27 cellular contexts compared by ENCODE assay signal in the genomic region with DNA sequence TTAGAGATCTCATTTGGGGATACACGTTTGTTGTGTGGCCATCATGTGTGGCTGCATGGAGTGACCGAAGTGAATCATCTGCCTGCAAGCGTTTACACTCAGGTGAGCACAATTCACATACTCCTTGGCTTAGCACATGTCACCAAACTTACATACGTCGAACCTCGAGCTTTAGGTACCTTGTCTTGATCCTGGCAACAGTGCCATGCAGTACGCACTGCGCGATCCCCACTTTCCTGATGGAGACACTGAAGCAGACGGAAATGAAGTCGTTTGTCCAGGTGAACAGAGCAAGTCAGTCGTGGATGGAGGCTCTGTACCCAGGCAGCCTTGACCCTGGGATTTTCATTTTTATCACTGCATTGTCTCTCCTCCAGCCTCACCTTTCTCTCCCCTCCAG. TPM values are rescaled to one million over a fixed set of nuclear protein-coding genes. Genes with fewer than 3 reads are reported as not detected.
DNase-seq lines count a peak whose midpoint lies in the region; ATAC-seq, FAIRE-seq and TF ChIP-seq lines count a peak whose summit lies in the region.
"Had no signal": no experiment of that assay in that cellular context is flagged by ENCODE, and none has a peak within 500 bp of the region (broad histone marks: within the 10 kb centered on the region; RNA-seq: fewer than 3 reads in every experiment).

No MANE protein-coding gene starts in this region.

- BruUV-seq in IMR-90 (replicated peaks; lab: Mats Ljungman, UMichigan): no TSS peak

- H4K91ac ChIP-seq in IMR-90 (ENCODE audit: insufficient read depth, low read depth, low read length): peak overlapping the region; percentile 44

- H3K27ac ChIP-seq in IMR-90 (ENCODE audit: insufficient read depth, low read length) (no peak overlapping the region; the same call in 1 of the 2 replicates), transverse colon (peak overlapping the region in 3 of 4 donors; percentile 50 to 69 (median 63))
- H3K27ac ChIP-seq: BLaER1 treated with 17β-estradiol and CSF1 and Interleukin-3, amounts not matched to agents 10 nM and 100 nM; HL-60; PC-9 had no signal

- H3K23ac ChIP-seq in IMR-90 (ENCODE audit: low read depth, low read length): no peak overlapping the region; the same call in 1 of the 2 replicates

- dilution Hi-C loops in IMR-90 (cut with HindIII; ENCODE audit: low sequenced_read_pairs, unreplicated experiment): no loop called here

- no peak overlapping the region for H3K56ac ChIP-seq in IMR-90 (ENCODE audit: extremely low read depth, insufficient read depth, low read length)

- no peak for TF ChIP-seq RAD21 in IMR-90 (IDR thresholded peaks at IDR 0.05; ENCODE audit: low read length)

- H3K4me3 ChIP-seq in IMR-90 (ENCODE audit: insufficient read depth, low read depth, low read length) (no peak overlapping the region), bronchial epithelial cell (ENCODE audit: low read depth, low read length) (no peak overlapping the region), transverse colon (no peak overlapping the region)
- H3K4me3 ChIP-seq: BLaER1 treated with 17β-estradiol and CSF1 and Interleukin-3, amounts not matched to agents 10 nM and 100 nM; GM23338; HAP-1; PC-9 had no signal

- H2BK20ac ChIP-seq in IMR-90 (ENCODE audit: low read depth, low read length): peak overlapping the region; percentile 43

- H3K36me3 Mint-ChIP-seq in nephron progenitor cell (ENCODE audit: low read depth): no peaks in the 10 kb centered on the region

- peak overlapping the region; percentile 70 for H3K4ac ChIP-seq in IMR-90 (ENCODE audit: low read depth, low read length)

- TF ChIP-seq POLR2A in IMR-90 (IDR thresholded peaks at IDR 0.05; ENCODE audit: low read depth, low read length): no peak
- no peak for TF ChIP-seq POLR2A in transverse colon (IDR thresholded peaks at IDR 0.05)

- H3K27ac Mint-ChIP-seq in nephron progenitor cell: peak overlapping the region; percentile 85
- H3K27ac Mint-ChIP-seq: CD4-positive, alpha-beta T cell; GM23338 had no signal

- POLR2A ChIA-PET in IMR-90 (lab: Charles Lee; ENCODE audit: unreplicated experiment): no interaction called here

- in situ Hi-C loops in IMR-90 (cut with MboI; ENCODE audit: low sequenced_read_pairs) (no loop called here), transverse colon (cut with MboI; ENCODE audit: low pct_ligation_motif_present in 1 of 4, low pct_unique_long_range_greater_than_20kb in 1 of 4, low sequenced_read_pairs in 3 of 4) (no loop called here)

- TF ChIP-seq CTCF in IMR-90 (conservative IDR thresholded peaks at IDR 0.05; ENCODE audit: low read depth, low read length) (no peak), bronchial epithelial cell (IDR thresholded peaks at IDR 0.05; ENCODE audit: insufficient read depth, low read length, severe bottlenecking) (no peak), nephron progenitor cell (IDR thresholded peaks at IDR 0.05) (no peak), transverse colon (IDR thresholded peaks at IDR 0.05) (no peak)

- H3K9me1 ChIP-seq in IMR-90 (ENCODE audit: insufficient read depth, low read length): peaks cover 43% of the 10 kb centered on the region

- H2AK5ac ChIP-seq in IMR-90 (ENCODE audit: low read depth, low read length): peak overlapping the region; percentile 95

- WGBS in IMR-90 (ENCODE audit: extremely low coverage in 2 of 2, insufficient read length in 1 of 2), 2 experiments: 100% methylated on average over 9 of the region's 12 CpGs; no CpG with 5 or more reads in 1 of the 2 experiments
- 89% methylated on average over 12 of the region's 12 CpGs; no CpG with 5 or more reads in 1 of the 2 donors for WGBS in transverse colon (ENCODE audit: low coverage in 1 of 2), 2 donors

- no peak overlapping the region for H2BK5ac ChIP-seq in IMR-90 (ENCODE audit: low read depth, low read length, poor library complexity, severe bottlenecking)

- no peak overlapping the region for H3K9ac ChIP-seq in IMR-90 (ENCODE audit: low read depth, low read length)
- H3K9ac ChIP-seq: BLaER1 treated with 17β-estradiol and CSF1 and Interleukin-3, amounts not matched to agents 10 nM and 100 nM had no signal

- H3K9me3 ChIP-seq in IMR-90 (ENCODE audit: control insufficient read depth, insufficient read depth, low read length) (no peaks in the 10 kb centered on the region), transverse colon (no peaks in the 10 kb centered on the region)
- H3K9me3 ChIP-seq: BLaER1 treated with 17β-estradiol and CSF1 and Interleukin-3, amounts not matched to agents 10 nM and 100 nM; HAP-1 had no signal

- peak overlapping the region; percentile 31; the same call in 1 of the 2 replicates for H3K14ac ChIP-seq in IMR-90 (replicated peaks; ENCODE audit: low read depth, low read length)

- H2BK120ac ChIP-seq in IMR-90 (ENCODE audit: low read depth, low read length): peak overlapping the region; percentile 79

- TF ChIP-seq EP300 in transverse colon (IDR thresholded peaks at IDR 0.05; ENCODE audit: low read depth): no peak

- FAIRE-seq in bronchial epithelial cell (lab: Jason Lieb, UNC): peak; percentile 68
- FAIRE-seq: A204.1 had no signal

- no peak overlapping the region for H3K4me2 ChIP-seq in IMR-90 (ENCODE audit: low read depth, low read length)
- H3K4me2 ChIP-seq: BLaER1 treated with 17β-estradiol and CSF1 and Interleukin-3, amounts not matched to agents 10 nM and 100 nM; GM23338; PC-9 had no signal

- H3K27me3 ChIP-seq in IMR-90 (ENCODE audit: control insufficient read depth, insufficient read depth, low read length) (no peaks in the 10 kb centered on the region), bronchial epithelial cell (ENCODE audit: control insufficient read depth, insufficient read depth, low read length) (no peaks in the 10 kb centered on the region), transverse colon (no peaks in the 10 kb centered on the region)
- H3K27me3 ChIP-seq: BLaER1 treated with 17β-estradiol and CSF1 and Interleukin-3, amounts not matched to agents 10 nM and 100 nM had no signal

- H3K27me3 Mint-ChIP-seq in nephron progenitor cell (ENCODE audit: low read depth, poor library complexity): peaks cover 7% of the 10 kb centered on the region
- H3K27me3 Mint-ChIP-seq: CD4-positive, alpha-beta T cell had no signal

- H2AFZ ChIP-seq in IMR-90 (replicated peaks; ENCODE audit: low read length, poor library complexity): no peak overlapping the region
- H2AFZ ChIP-seq: GM23338, PC-9 had no signal

- H4K8ac ChIP-seq in IMR-90 (ENCODE audit: low read depth in 2 of 2, low read length in 2 of 2): peak overlapping the region in 1 of 2 experiments; percentile 6; a peak in 2 of 4 replicates

- no peaks in the 10 kb centered on the region for H3K9me3 Mint-ChIP-seq in nephron progenitor cell
- H3K9me3 Mint-ChIP-seq: CD4-positive, alpha-beta T cell; GM23338; HFFc6 had no signal

- H3K79me1 ChIP-seq in IMR-90 (ENCODE audit: low read depth in 1 of 2, low read length in 2 of 2): peaks cover 26 to 72% of the 10 kb centered on the region in 2 experiments

- H2AK9ac ChIP-seq in IMR-90 (replicated peaks; ENCODE audit: low read depth, low read length, poor library complexity): no peak overlapping the region

- peak overlapping the region; percentile 90 for H2BK15ac ChIP-seq in IMR-90 (ENCODE audit: low read depth, low read length)

- CTCF ChIA-PET in IMR-90 (lab: Yijun Ruan, JAX): no interaction called here

- no peak overlapping the region for H4K5ac ChIP-seq in IMR-90 (ENCODE audit: low read depth, low read length)

- no peak overlapping the region; the same call in 1 of the 2 replicates for H3K18ac ChIP-seq in IMR-90 (ENCODE audit: low read depth, low read length)

- H3K4me1 ChIP-seq in IMR-90 (ENCODE audit: control insufficient read depth, insufficient read depth, low read length) (peaks cover 39% of the 10 kb centered on the region), transverse colon (peaks cover 4 to 29% (median 16%) of the 10 kb centered on the region in 4 donors)
- H3K4me1 ChIP-seq: BLaER1 treated with 17β-estradiol and CSF1 and Interleukin-3, amounts not matched to agents 10 nM and 100 nM; HAP-1 had no signal

- no peak for ATAC-seq in IMR-90 (ENCODE audit: low read depth)
- no peak for ATAC-seq in HG02759 (IDR thresholded peaks at IDR 0.05; ENCODE audit: unreplicated experiment)
- ATAC-seq in HG03175 (IDR thresholded peaks at IDR 0.05; ENCODE audit: unreplicated experiment): no peak
- ATAC-seq: GM23338 had no signal

- DNase-seq in IMR-90: no peak
- no peak for DNase-seq in bronchial epithelial cell (ENCODE audit: low read depth)
- no peak for DNase-seq in nephron progenitor cell
- DNase-seq in transverse colon: no peak
- no peak for DNase-seq in D341Med (ENCODE audit: low spot score)
- DNase-seq: AML-193; CD4-positive, alpha-beta T cell; DMS53; HFFc6; NCI-H1048; NCI-H1417; NCI-H1694; NCI-H2029 treated with DMSO at 0.1 percent for 48 hours; NCI-H446 treated with DMSO at 0.1 percent for 48 hours; NCI-H526; NCI-H82; PC-9; Right ventricle myocardium superior; RPMI8226 had no signal

- 0 out of 2 replicates have a peak, but pooled peaks cover 1% of the 10 kb centered on the region for H3K36me3 ChIP-seq in IMR-90 (ENCODE audit: control insufficient read depth, insufficient read depth, low read length)
- no peaks in the 10 kb centered on the region for H3K36me3 ChIP-seq in bronchial epithelial cell (ENCODE audit: control insufficient read depth, insufficient read depth, low read length)
- H3K36me3 ChIP-seq in transverse colon: no peaks in the 10 kb centered on the region
- H3K36me3 ChIP-seq: BLaER1 treated with 17β-estradiol and CSF1 and Interleukin-3, amounts not matched to agents 10 nM and 100 nM; HAP-1 had no signal

- H3K4me1 Mint-ChIP-seq in nephron progenitor cell: peaks cover 28% of the 10 kb centered on the region

- intact Hi-C loops in IMR-90 (cut with micrococcal nuclease): no loop called here
- intact Hi-C loops in transverse colon (cut with DNase I; ENCODE audit: low total_unique reads): no loop called here

- H3K4me3 Mint-ChIP-seq in nephron progenitor cell: no peak overlapping the region
- H3K4me3 Mint-ChIP-seq: CD4-positive, alpha-beta T cell; GM23338; HFFc6 had no signal

- peaks cover 5% of the 10 kb centered on the region for H4K20me1 ChIP-seq in IMR-90 (ENCODE audit: insufficient read depth, low read length)
- H4K20me1 ChIP-seq: BLaER1 treated with 17β-estradiol and CSF1 and Interleukin-3, amounts not matched to agents 10 nM and 100 nM had no signal

TF ChIP-seq in IMR-90, 13 proteins besides CTCF, POLR2A, EP300 and RAD21 (continues in another document):
- TF ChIP-seq CHD1 (IDR thresholded peaks at IDR 0.05; ENCODE audit: low read depth, low read length): no peak

RNA-seq across cellular contexts. Expression of a gene that starts 32.3 kb away (rescaled TPM):
- 2.0 and 2.5 TPM in 2 replicates for total RNA-seq in IMR-90 (2012; rRNA removed)
- polyA plus RNA-seq in IMR-90 (2012; rRNA removed): 7.9 and 8.0 TPM in 2 replicates
- 3.8 and 7.2 TPM in 2 replicates for polyA plus RNA-seq in IMR-90 (2012; cell fraction: cytosol; rRNA removed)
- polyA plus RNA-seq in IMR-90 (2012; cell fraction: nucleus; rRNA removed; ENCODE audit: low replicate concordance): 41.4 and 50.7 TPM in 2 replicates
- 5.0 and 11.6 TPM in 2 replicates for total RNA-seq in bronchial epithelial cell
- total RNA-seq in transverse colon: 10 to 100 TPM in 1 of 4 donors, 1 to 10 TPM in 3; 3.3 to 16.5 (median 5.8) TPM
- total RNA-seq: G401 had no signal
